In the genomic region with DNA sequence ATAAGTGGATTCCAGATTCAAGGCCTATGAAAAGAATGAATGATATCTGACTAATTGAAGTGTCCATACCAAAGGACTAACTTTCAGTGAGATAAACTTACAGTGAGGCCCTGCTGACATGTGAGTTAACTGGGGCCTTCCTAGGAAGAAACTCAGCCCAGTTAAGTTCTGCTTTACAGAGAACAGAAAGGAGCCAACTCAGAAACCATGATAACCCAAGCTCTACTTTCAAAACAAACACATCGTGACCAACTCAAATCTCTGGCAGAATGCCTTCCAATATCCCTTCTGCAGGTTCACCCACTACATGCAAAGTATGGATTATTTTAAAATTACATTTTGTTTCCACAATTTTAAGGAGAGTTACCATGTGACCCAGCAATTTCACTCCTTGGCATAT, we compare ENCODE assay signal across 23 cellular contexts.
DNase-seq lines count a peak whose midpoint lies in the region; ATAC-seq lines count a peak whose summit lies in the region.
"Had no signal": no experiment of that assay in that cellular context is flagged by ENCODE, and none has a peak within 500 bp of the region (broad histone marks: within the 10 kb centered on the region; RNA-seq: fewer than 3 reads in every experiment).

No MANE protein-coding gene starts in this region.

- no peaks in the 10 kb centered on the region for H3K27me3 ChIP-seq in aorta (ENCODE audit: control insufficient read depth in 1 of 2, insufficient read depth in 2 of 2, low read length in 1 of 2)
- H3K27me3 ChIP-seq: BLaER1 treated with 17β-estradiol and CSF1 and Interleukin-3, amounts not matched to agents 10 nM and 100 nM; pancreas had no signal

- H3K27ac ChIP-seq in aorta (ENCODE audit: low read depth in 1 of 2, low read length in 2 of 2) = no peak overlapping the region
- H3K27ac ChIP-seq: BLaER1 treated with 17β-estradiol and CSF1 and Interleukin-3, amounts not matched to agents 10 nM and 100 nM; HL-60; pancreas had no signal

- no peak for DNase-seq in activated CD4-positive, alpha-beta T cell treated with anti-CD3 and anti-CD28 coated beads for 36 hours
- no peak for DNase-seq in activated CD4-positive, alpha-beta T cell treated with anti-CD3 and anti-CD28 coated beads, Interleukin-2, amount 50 U/mL, for 1 hour
- DNase-seq in MV-4-11 (lab: John Stamatoyannopoulos, UW) = peak; percentile 45
- no peak for DNase-seq in stimulated activated effector memory CD8-positive, alpha-beta T cell treated with anti-CD3 and anti-CD28 coated beads, Interleukin-12 subunit alpha, Interleukin-12 subunit beta, amount 100 ng/mL, for 72 hours (ENCODE audit: low spot score in 2 of 2)
- no peak for DNase-seq in aorta
- DNase-seq in Kasumi-1 (lab: John Stamatoyannopoulos, UW) = no peak
- DNase-seq: 8988T; activated CD8-positive, alpha-beta T cell treated with anti-CD3 and anti-CD28 coated beads, Interleukin-2, amount 10 ng/mL, durations not matched to agents 7 days and 5 days; activated gamma-delta T cell; anterior cingulate cortex; DMS153; KG1; NCI-H1092 treated with DMSO at 0.1 percent for 48 hours; NCI-H2171; pancreas; RPMI8226; stimulated activated CD4-positive, alpha-beta T cell treated with anti-CD3 and anti-CD28 coated beads, Interleukin-4, amount 100 ng/mL, for 24 hours; stimulated activated CD8-positive, alpha-beta memory T cell treated with anti-CD3 and anti-CD28 coated beads, Interleukin-4, amount 100 ng/mL, for 48 hours had no signal

- peaks cover 0 to 5% of the 10 kb centered on the region in 2 donors for H3K4me1 ChIP-seq in aorta (ENCODE audit: control insufficient read depth in 1 of 2, insufficient read depth in 2 of 2, low read length in 2 of 2)

- H3K9me3 ChIP-seq in aorta (ENCODE audit: control insufficient read depth, low read length) = no peaks in the 10 kb centered on the region
- H3K9me3 ChIP-seq: pancreas had no signal

- peaks cover 59% of the 10 kb centered on the region for H3K36me3 Mint-ChIP-seq in activated CD4-positive, alpha-beta T cell treated with anti-CD3 and anti-CD28 coated beads for 36 hours (ENCODE audit: low read depth)
- peaks cover 74% of the 10 kb centered on the region for H3K36me3 Mint-ChIP-seq in stimulated activated effector memory CD8-positive, alpha-beta T cell treated with anti-CD3 and anti-CD28 coated beads, Interleukin-12 subunit alpha, Interleukin-12 subunit beta, amount 100 ng/mL, for 72 hours

- H3K9me3 Mint-ChIP-seq in activated CD4-positive, alpha-beta T cell treated with anti-CD3 and anti-CD28 coated beads for 36 hours (ENCODE audit: low read depth) = no peaks in the 10 kb centered on the region
- no peaks in the 10 kb centered on the region for H3K9me3 Mint-ChIP-seq in stimulated activated effector memory CD8-positive, alpha-beta T cell treated with anti-CD3 and anti-CD28 coated beads, Interleukin-12 subunit alpha, Interleukin-12 subunit beta, amount 100 ng/mL, for 72 hours

- H3K27me3 Mint-ChIP-seq in activated CD4-positive, alpha-beta T cell treated with anti-CD3 and anti-CD28 coated beads for 36 hours = no peaks in the 10 kb centered on the region

- H3K27ac Mint-ChIP-seq in activated CD4-positive, alpha-beta T cell treated with anti-CD3 and anti-CD28 coated beads for 36 hours = peak overlapping the region; percentile 27
- peak overlapping the region; percentile 18 for H3K27ac Mint-ChIP-seq in stimulated activated effector memory CD8-positive, alpha-beta T cell treated with anti-CD3 and anti-CD28 coated beads, Interleukin-12 subunit alpha, Interleukin-12 subunit beta, amount 100 ng/mL, for 72 hours
- H3K27ac Mint-ChIP-seq: activated CD8-positive, alpha-beta T cell treated with anti-CD3 and anti-CD28 coated beads, Interleukin-2, amount 10 ng/mL, durations not matched to agents 7 days and 5 days had no signal

- peaks cover 34% of the 10 kb centered on the region for H3K4me1 Mint-ChIP-seq in activated CD4-positive, alpha-beta T cell treated with anti-CD3 and anti-CD28 coated beads for 36 hours
- peaks cover 53% of the 10 kb centered on the region for H3K4me1 Mint-ChIP-seq in stimulated activated effector memory CD8-positive, alpha-beta T cell treated with anti-CD3 and anti-CD28 coated beads, Interleukin-12 subunit alpha, Interleukin-12 subunit beta, amount 100 ng/mL, for 72 hours

- no peak overlapping the region for H3K4me3 Mint-ChIP-seq in activated CD4-positive, alpha-beta T cell treated with anti-CD3 and anti-CD28 coated beads for 36 hours
- H3K4me3 Mint-ChIP-seq in stimulated activated effector memory CD8-positive, alpha-beta T cell treated with anti-CD3 and anti-CD28 coated beads, Interleukin-12 subunit alpha, Interleukin-12 subunit beta, amount 100 ng/mL, for 72 hours = no peak overlapping the region
- H3K4me3 Mint-ChIP-seq: activated CD8-positive, alpha-beta T cell treated with anti-CD3 and anti-CD28 coated beads, Interleukin-2, amount 10 ng/mL, durations not matched to agents 7 days and 5 days had no signal

- no peak for ATAC-seq in activated CD4-positive, alpha-beta T cell treated with anti-CD3 and anti-CD28 coated beads for 36 hours
- ATAC-seq in GM21528 (IDR thresholded peaks at IDR 0.05; ENCODE audit: low FRiP score, unreplicated experiment) (peak; percentile 48), HG02571 (IDR thresholded peaks at IDR 0.05; ENCODE audit: unreplicated experiment) (no peak), aorta (ENCODE audit: low FRiP score) (no peak)
- peak; percentile 39 for ATAC-seq in stimulated activated effector memory CD8-positive, alpha-beta T cell treated with anti-CD3 and anti-CD28 coated beads, Interleukin-12 subunit alpha, Interleukin-12 subunit beta, amount 100 ng/mL, for 72 hours
- ATAC-seq: activated CD8-positive, alpha-beta T cell treated with anti-CD3 and anti-CD28 coated beads, Interleukin-2, amount 10 ng/mL, durations not matched to agents 7 days and 5 days; HCT116 had no signal

- intact Hi-C loops in activated CD4-positive, alpha-beta T cell treated with anti-CD3 and anti-CD28 coated beads for 36 hours (cut with DNase I, micrococcal nuclease) = loop anchor here in 1 of 2 experiments (1.0 kb wide), 1 partner anchor 52 kb away; no protein-coding TSS in a partner anchor
- intact Hi-C loops in aorta (cut with DNase I) = loop anchor here in 1 of 2 donors (5.0 kb wide), 1 partner anchor 202 kb away; no protein-coding TSS in a partner anchor

- WGBS in aorta, 2 donors = 0 to 4% methylated on average over 1 of the region's 1 CpG

- no peak overlapping the region for H3K4me3 ChIP-seq in aorta (ENCODE audit: low read length in 2 of 2)
- H3K4me3 ChIP-seq: BLaER1 treated with 17β-estradiol and CSF1 and Interleukin-3, amounts not matched to agents 10 nM and 100 nM; pancreas had no signal

- POLR2A ChIA-PET in activated CD4-positive, alpha-beta T cell treated with anti-CD3 and anti-CD28 coated beads for 36 hours (lab: Charles Lee) = no interaction called here

- CTCF ChIA-PET in activated CD4-positive, alpha-beta T cell treated with anti-CD3 and anti-CD28 coated beads for 36 hours (lab: Charles Lee) = interaction anchor here (0.7 to 1.3 kb wide), 4 partner anchors 9 to 203 kb away, joined by 3 to 4 read pairs (median 3); no protein-coding TSS in a partner anchor

- peaks cover 0 to 2% of the 10 kb centered on the region in 2 donors for H3K36me3 ChIP-seq in aorta (ENCODE audit: control insufficient read depth in 1 of 2, insufficient read depth in 2 of 2, low read length in 1 of 2)

Comparison
In these comparisons a context has a peak if more than half of its experiments do, and no peak if none do; other contexts are left out.
1. ATAC-seq: peak in GM21528 (single experiment) and stimulated activated effector memory CD8-positive, alpha-beta T cell treated with anti-CD3 and anti-CD28 coated beads, Interleukin-12 subunit alpha, Interleukin-12 subunit beta, amount 100 ng/mL, for 72 hours (single experiment); none in activated CD4-positive, alpha-beta T cell treated with anti-CD3 and anti-CD28 coated beads for 36 hours (single experiment), HG02571 (single experiment) and aorta (single experiment).